15 cellular contexts compared by ENCODE assay signal in genomic region chr4:17448689-17449088, GRCh38.
DNase-seq lines count a peak whose midpoint lies in the region; ATAC-seq, FAIRE-seq and TF ChIP-seq lines count a peak whose summit lies in the region.
"Had no signal": no experiment of that assay in that cellular context is flagged by ENCODE, and none has a peak within 500 bp of the region (broad histone marks: within the 10 kb centered on the region; RNA-seq: fewer than 3 reads in every experiment).

No MANE protein-coding gene starts in this region.

- POLR2A ChIA-PET in GM12878 (lab: Charles Lee) (no interaction called here), GM10248 (lab: Yijun Ruan, JAX) (no interaction called here)

- FAIRE-seq in GM12878 (lab: Jason Lieb, UNC) = peak; percentile 69

- no peak overlapping the region for H3K9ac ChIP-seq in GM12878 (ENCODE audit: control insufficient read depth, insufficient read depth, low read length)

- H3K4me2 ChIP-seq in GM12878 (ENCODE audit: control insufficient read depth, insufficient read depth) = no peak overlapping the region

- TF ChIP-seq EP300 in GM12878 (IDR thresholded peaks at IDR 0.05; ENCODE audit: borderline replicate concordance in 1 of 2, control insufficient read depth in 1 of 2, low read depth in 2 of 2, low read length in 2 of 2) = no peak

- H3K4me3 ChIP-seq in GM12878 = no peak overlapping the region
- H3K4me3 ChIP-seq: testis had no signal

- 3% methylated on average over 3 of the region's 3 CpGs for WGBS in GM12878 (ENCODE audit: insufficient coverage, insufficient replicate concordance, low lambda C conversion rate, missing lambda C conversion rate)

- DNase-seq in EL = peak; percentile 23
- peak; percentile 33 for DNase-seq in HS-5 (ENCODE audit: low read depth)
- DNase-seq in GM12878 (ENCODE audit: low read depth, low spot score) = no peak
- peak; percentile 54 for DNase-seq in kidney tubule cell (ENCODE audit: low spot score)
- no peak for DNase-seq in GM10248 (ENCODE audit: extremely low spot score)
- no peak for DNase-seq in NCI-H2227 treated with DMSO at 0.1 percent for 48 hours (lab: John Stamatoyannopoulos, UW)
- no peak for DNase-seq in mucosa of gallbladder (ENCODE audit: low spot score)
- DNase-seq: CD4-positive, alpha-beta memory T cell; central memory CD4-positive, alpha-beta T cell; KBM-7; naive thymus-derived CD4-positive, alpha-beta T cell; NCI-H510A; stimulated activated CD4-positive, alpha-beta T cell treated with anti-CD3 and anti-CD28 coated beads, Interleukin-4, amount 100 ng/mL, for 4 hours; testis had no signal

- no peak overlapping the region for H3K27ac ChIP-seq in GM12878 (ENCODE audit: control insufficient read depth, insufficient read depth)
- H3K27ac ChIP-seq: testis had no signal

- no peak for TF ChIP-seq POLR2A in GM12878 (IDR thresholded peaks at IDR 0.05; ENCODE audit: low read depth, low read length)

- RAD21 ChIA-PET in GM12878 (lab: Charles Lee; ENCODE audit: unreplicated experiment) = interaction anchor here (1.0 to 3.2 kb wide), 6 partner anchors 19 to 276 kb away, joined by 3 to 32 read pairs (median 8); no protein-coding TSS in a partner anchor

- in situ Hi-C loops in GM12878 (cut with MboI) = no loop called here

- TF ChIP-seq CTCF in GM12878 (IDR thresholded peaks at IDR 0.05 in 2 of 3, conservative IDR thresholded peaks at IDR 0.05 in 1 of 3; ENCODE audit: control insufficient read depth in 2 of 3, extremely low read depth in 1 of 3, insufficient read depth in 1 of 3, low read depth in 3 of 3, low read length in 3 of 3) (no peak), GM10248 (IDR thresholded peaks at IDR 0.05; ENCODE audit: control extremely low read depth, extremely low read depth, low read depth, missing control alignments) (no peak)

- SMC1A ChIA-PET in GM12878 (lab: Charles Lee; ENCODE audit: uncharacterized antibody, unreplicated experiment) = interaction anchor here (0.6 to 4.1 kb wide), 6 partner anchors 17 to 125 kb away, joined by 3 to 63 read pairs (median 9); no protein-coding TSS in a partner anchor

- no peak for TF ChIP-seq RAD21 in GM12878 (IDR thresholded peaks at IDR 0.05; ENCODE audit: insufficient read depth, low read depth, low read length)

- ATAC-seq in GM12878 (peak; percentile 45), HG03280 (IDR thresholded peaks at IDR 0.05; ENCODE audit: unreplicated experiment) (no peak)
- ATAC-seq: naive thymus-derived CD4-positive, alpha-beta T cell had no signal

- H4K20me1 ChIP-seq in GM12878 (ENCODE audit: control insufficient read depth, insufficient read depth) = no peaks in the 10 kb centered on the region

- no TSS peak for BruUV-seq in GM12878 (replicated peaks; lab: Mats Ljungman, UMichigan)

- no peaks in the 10 kb centered on the region for H3K4me1 ChIP-seq in GM12878 (ENCODE audit: control insufficient read depth, insufficient read depth, low read length)
- H3K4me1 ChIP-seq: testis had no signal

- no peaks in the 10 kb centered on the region for H3K79me2 ChIP-seq in GM12878 (ENCODE audit: control insufficient read depth, insufficient read depth, low read length)

- H3K27me3 ChIP-seq in GM12878 (replicated peaks in 1 of 2; ENCODE audit: control insufficient read depth in 2 of 2, insufficient read depth in 2 of 2, low read length in 1 of 2) = no peaks in the 10 kb centered on the region
- H3K27me3 ChIP-seq: testis had no signal

- no peak overlapping the region for H2AFZ ChIP-seq in GM12878 (ENCODE audit: control insufficient read depth, low read depth, low read length)

- CTCF ChIA-PET in GM12878 (lab: Yijun Ruan, JAX) = interaction anchor here (1.0 to 5.6 kb wide), 16 partner anchors 9 to 657 kb away, joined by 3 to 86 read pairs (median 10); no protein-coding TSS in a partner anchor
- CTCF ChIA-PET in GM10248 (lab: Yijun Ruan, JAX) = interaction anchor here (1.4 to 3.1 kb wide), 9 partner anchors 9 to 656 kb away, joined by 4 to 26 read pairs (median 6); no protein-coding TSS in a partner anchor

- H3K9me3 ChIP-seq in GM12878 (replicated peaks; ENCODE audit: control insufficient read depth, insufficient read depth, low read length) = no peaks in the 10 kb centered on the region
- H3K9me3 ChIP-seq: testis had no signal

- intact Hi-C loops in GM12878 (cut with micrococcal nuclease; ENCODE audit: unreplicated experiment) = loop anchor here (5.0 to 10.0 kb wide), 3 partner anchors 271 to 1164 kb away; no protein-coding TSS in a partner anchor

- H3K36me3 ChIP-seq in GM12878 (ENCODE audit: control insufficient read depth in 2 of 2, insufficient read depth in 2 of 2, low read length in 1 of 2) = no peaks in the 10 kb centered on the region

TF ChIP-seq in GM12878, 131 proteins besides CTCF, POLR2A, EP300 and RAD21:
- no peak for TF ChIP-seq HCFC1 (IDR thresholded peaks at IDR 0.05; ENCODE audit: low read length)
- TF ChIP-seq ATF7 (IDR thresholded peaks at IDR 0.05; ENCODE audit: low read depth) = no peak
- TF ChIP-seq KLF5 (IDR thresholded peaks at IDR 0.05; ENCODE audit: partially characterized antibody) = no peak
- no peak for TF ChIP-seq NR2C1 (IDR thresholded peaks at IDR 0.05)

Comparison
In these comparisons a context has a peak if more than half of its experiments do, and no peak if none do; other contexts are left out.
1. DNase-seq: peak in EL (single experiment), HS-5 (single experiment) and kidney tubule cell (single experiment); none in GM12878 (single experiment), GM10248 (single experiment), NCI-H2227 treated with DMSO at 0.1 percent for 48 hours (single experiment) and mucosa of gallbladder (single experiment).